ENCODE assay signal across 1 cellular context in the genomic region with DNA sequence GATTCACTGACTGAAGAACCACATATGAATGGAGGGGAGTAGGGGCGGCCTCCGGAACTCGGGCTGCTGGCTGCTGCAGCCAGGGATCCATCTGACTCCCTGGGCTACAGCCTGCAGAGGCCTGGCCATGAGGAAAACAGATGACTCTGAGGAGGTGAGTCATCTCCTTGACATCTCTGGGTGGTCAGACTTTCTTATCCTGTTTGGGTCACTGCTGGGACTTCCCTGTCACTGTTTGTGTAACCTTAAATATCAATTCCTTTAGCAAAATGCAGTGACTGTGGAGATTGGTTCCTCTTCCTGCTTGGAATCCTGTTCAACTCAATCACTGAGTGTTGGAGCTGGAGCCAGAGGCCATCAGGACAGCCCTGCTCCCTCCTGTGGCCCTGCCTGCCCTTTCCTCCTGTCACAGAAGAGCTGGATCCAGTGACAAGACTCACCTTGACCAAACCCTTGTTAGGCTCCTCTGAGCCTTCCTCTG.
TF ChIP-seq lines count a peak whose summit lies in the region.

No MANE protein-coding gene starts in this region.

TF ChIP-seq in K562, 482 proteins besides CTCF, POLR2A, EP300 and RAD21 (continued from another document):
- TF ChIP-seq, protein P1, sequence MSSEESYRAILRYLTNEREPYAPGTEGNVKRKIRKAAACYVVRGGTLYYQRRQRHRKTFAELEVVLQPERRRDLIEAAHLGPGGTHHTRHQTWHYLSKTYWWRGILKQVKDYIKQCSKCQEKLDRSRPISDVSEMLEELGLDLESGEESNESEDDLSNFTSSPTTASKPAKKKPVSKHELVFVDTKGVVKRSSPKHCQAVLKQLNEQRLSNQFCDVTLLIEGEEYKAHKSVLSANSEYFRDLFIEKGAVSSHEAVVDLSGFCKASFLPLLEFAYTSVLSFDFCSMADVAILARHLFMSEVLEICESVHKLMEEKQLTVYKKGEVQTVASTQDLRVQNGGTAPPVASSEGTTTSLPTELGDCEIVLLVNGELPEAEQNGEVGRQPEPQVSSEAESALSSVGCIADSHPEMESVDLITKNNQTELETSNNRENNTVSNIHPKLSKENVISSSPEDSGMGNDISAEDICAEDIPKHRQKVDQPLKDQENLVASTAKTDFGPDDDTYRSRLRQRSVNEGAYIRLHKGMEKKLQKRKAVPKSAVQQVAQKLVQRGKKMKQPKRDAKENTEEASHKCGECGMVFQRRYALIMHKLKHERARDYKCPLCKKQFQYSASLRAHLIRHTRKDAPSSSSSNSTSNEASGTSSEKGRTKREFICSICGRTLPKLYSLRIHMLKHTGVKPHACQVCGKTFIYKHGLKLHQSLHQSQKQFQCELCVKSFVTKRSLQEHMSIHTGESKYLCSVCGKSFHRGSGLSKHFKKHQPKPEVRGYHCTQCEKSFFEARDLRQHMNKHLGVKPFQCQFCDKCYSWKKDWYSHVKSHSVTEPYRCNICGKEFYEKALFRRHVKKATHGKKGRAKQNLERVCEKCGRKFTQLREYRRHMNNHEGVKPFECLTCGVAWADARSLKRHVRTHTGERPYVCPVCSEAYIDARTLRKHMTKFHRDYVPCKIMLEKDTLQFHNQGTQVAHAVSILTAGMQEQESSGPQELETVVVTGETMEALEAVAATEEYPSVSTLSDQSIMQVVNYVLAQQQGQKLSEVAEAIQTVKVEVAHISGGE (CRISPR knock-in tag; IDR thresholded peaks at IDR 0.05), result peak in 1 of 3 experiments; percentile 43; a peak in 1 of 6 replicates
